17 cellular contexts compared by ENCODE assay signal in the genomic region with DNA sequence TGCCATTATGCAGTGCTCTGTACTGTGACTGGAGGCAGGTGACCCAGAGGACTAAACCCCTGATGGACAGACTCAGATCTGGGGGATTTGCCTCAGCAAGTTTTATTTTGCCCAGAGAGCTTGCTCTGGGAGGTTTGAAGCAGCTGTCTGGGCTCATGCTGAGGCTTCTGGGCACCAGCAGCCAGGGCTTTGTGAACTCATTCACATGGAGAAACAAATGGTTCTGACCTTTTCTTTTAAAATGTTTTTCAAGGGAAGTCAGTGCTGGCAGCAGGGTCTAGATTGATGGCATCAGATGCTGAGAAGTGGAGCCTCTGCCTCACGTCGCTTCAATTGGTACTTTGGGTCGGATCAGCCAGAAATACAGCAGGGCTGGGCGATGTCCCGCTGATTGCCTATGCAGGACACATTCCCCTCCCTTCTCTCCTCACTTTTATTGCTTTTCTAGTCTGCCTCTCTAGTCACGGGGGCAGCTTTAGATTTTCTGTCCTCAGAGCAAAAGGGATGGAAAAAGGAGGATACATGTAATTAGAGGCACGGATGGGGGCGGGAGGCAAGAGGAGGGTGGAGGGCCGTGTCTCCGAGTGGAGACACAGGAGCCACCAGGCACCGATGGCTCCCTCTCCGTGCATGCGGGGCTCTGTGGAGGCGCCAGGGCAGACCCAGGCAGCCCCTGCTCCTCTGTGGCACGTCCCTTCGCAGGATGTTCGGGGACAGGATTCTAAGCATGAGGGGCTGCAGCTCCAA.
"Had no signal": no experiment of that assay in that cellular context is flagged by ENCODE, and none has a peak within 500 bp of the region (broad histone marks: within the 10 kb centered on the region; RNA-seq: fewer than 3 reads in every experiment).

No MANE protein-coding gene starts in this region.

- ATAC-seq: activated CD4-positive, CD25-positive, alpha-beta regulatory T cell treated with anti-CD3 and anti-CD28 coated beads, Interleukin-2, amount 50 U/mL, for 24 hours; activated naive CD4-positive, alpha-beta T cell treated with anti-CD3 and anti-CD28 coated beads, Interleukin-2, amount 50 U/mL, for 72 hours; body of pancreas; heart right ventricle; naive thymus-derived CD8-positive, alpha-beta T cell; sciatic nerve; stimulated activated naive CD8-positive, alpha-beta T cell treated with anti-CD3 and anti-CD28 coated beads, Interleukin-15, Interleukin-2, amounts not matched to agents 100 U/mL and 50 U/mL, for 24 hours; T-helper 17 cell had no signal

- DNase-seq: activated effector memory CD4-positive, alpha-beta T cell treated with Interleukin-2 at 50 U/mL for 16 hours; activated T-cell treated with anti-CD3 and anti-CD28 coated beads, Interleukin-2, amount 50 U/mL, for 24 hours; amniotic stem cell; body of pancreas; dorsolateral prefrontal cortex; foreskin melanocyte; heart right ventricle; naive thymus-derived CD8-positive, alpha-beta T cell; psoas muscle; stimulated activated CD4-positive, alpha-beta T cell treated with anti-CD3 and anti-CD28 coated beads, Interleukin-12 subunit alpha, Interleukin-12 subunit beta, amount 100 ng/mL, for 4 hours; stimulated activated naive CD8-positive, alpha-beta T cell treated with anti-CD3 and anti-CD28 coated beads, Interleukin-15, Interleukin-2, amounts not matched to agents 100 U/mL and 50 U/mL, for 24 hours; T-helper 17 cell had no signal

- H3K36me3 ChIP-seq: heart right ventricle, suprapubic skin had no signal

- H3K27ac Mint-ChIP-seq: activated naive CD4-positive, alpha-beta T cell treated with anti-CD3 and anti-CD28 coated beads, Interleukin-2, amount 50 U/mL, for 72 hours; activated T-cell treated with anti-CD3 and anti-CD28 coated beads, Interleukin-2, amount 50 U/mL, for 24 hours; naive thymus-derived CD8-positive, alpha-beta T cell; T-helper 17 cell; type B pancreatic cell had no signal

- H3K4me1 ChIP-seq: body of pancreas, heart right ventricle, psoas muscle, suprapubic skin had no signal

- H3K27me3 ChIP-seq: body of pancreas, heart right ventricle had no signal

- H3K9me3 ChIP-seq: body of pancreas, suprapubic skin had no signal

- H3K36me3 Mint-ChIP-seq: type B pancreatic cell had no signal

- H3K4me3 ChIP-seq: body of pancreas, heart right ventricle, psoas muscle, suprapubic skin had no signal

- H3K27ac ChIP-seq: body of pancreas, dorsolateral prefrontal cortex, heart right ventricle, psoas muscle, suprapubic skin had no signal

- H3K4me3 Mint-ChIP-seq: activated T-cell treated with anti-CD3 and anti-CD28 coated beads, Interleukin-2, amount 50 U/mL, for 24 hours; naive thymus-derived CD8-positive, alpha-beta T cell; T-helper 17 cell; type B pancreatic cell had no signal
